In the genomic region with DNA sequence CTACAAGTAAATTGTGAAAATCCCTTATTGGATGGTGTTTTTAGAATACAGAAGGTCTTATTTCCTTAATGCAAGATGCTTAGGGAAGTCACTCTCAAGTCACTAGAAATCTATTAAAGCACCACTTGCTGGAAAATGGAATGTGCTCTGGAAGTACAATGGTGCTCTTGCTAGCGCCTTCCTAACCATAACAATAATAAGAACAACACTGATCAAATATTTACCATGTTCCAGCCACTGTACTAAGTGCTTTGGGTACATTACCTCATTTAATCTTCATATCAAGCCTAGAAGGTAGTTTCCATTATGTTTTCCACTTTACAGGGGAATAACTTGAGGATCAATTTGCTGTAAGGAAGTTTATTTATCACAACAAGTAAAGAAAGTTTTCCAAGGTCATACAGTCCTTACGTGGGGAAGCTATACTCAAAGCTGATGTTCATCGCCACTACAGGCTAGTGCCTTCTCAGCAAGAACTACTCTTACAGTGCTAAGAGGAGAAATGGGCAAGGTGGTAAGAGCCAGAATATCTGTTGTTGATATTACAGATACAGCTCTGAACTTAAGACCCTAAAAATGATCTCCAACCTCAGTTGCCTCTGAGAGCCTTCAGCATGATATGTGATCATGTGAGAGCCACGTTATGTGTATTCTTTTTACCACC, we compare ENCODE assay signal across 1 cellular context. TPM values are rescaled to one million over a fixed set of nuclear protein-coding genes. Genes with fewer than 3 reads are reported as not detected.
"Had no signal": no experiment of that assay in that cellular context is flagged by ENCODE, and none has a peak within 500 bp of the region (broad histone marks: within the 10 kb centered on the region; RNA-seq: fewer than 3 reads in every experiment).

No MANE protein-coding gene starts in this region.

RNA-seq across cellular contexts. Expression of a gene that starts 22.1 kb away (rescaled TPM):
- total RNA-seq: suprapubic skin had no signal
